Comparison of ENCODE assay signal across 18 cellular contexts in genomic region chr11:24531528-24531927, GRCh38. TPM values are rescaled to one million over a fixed set of nuclear protein-coding genes. Genes with fewer than 3 reads are reported as not detected.
"Had no signal": no experiment of that assay in that cellular context is flagged by ENCODE, and none has a peak within 500 bp of the region (broad histone marks: within the 10 kb centered on the region; RNA-seq: fewer than 3 reads in every experiment).

No MANE protein-coding gene starts in this region.

- H3K4me1 ChIP-seq: heart left ventricle, right atrium auricular region, sigmoid colon had no signal

- ATAC-seq: heart left ventricle had no signal

- DNase-seq: cerebellar nuclear complex; dorsolateral prefrontal cortex; effector CD8-positive, alpha-beta T cell; foreskin fibroblast; heart left ventricle; hippocampal formation; kidney glomerular epithelial cell; mesendoderm; naive B cell; posterior cingulate gyrus; sigmoid colon; stimulated activated CD4-positive, alpha-beta T cell treated with anti-CD3 and anti-CD28 coated beads, Interleukin-2, amount 100 ng/mL, for 24 hours; stimulated activated naive CD4-positive, alpha-beta T cell treated with Interleukin-2 at 50 U/mL for 16 hours had no signal

- H3K27me3 ChIP-seq: dorsolateral prefrontal cortex, heart left ventricle, right atrium auricular region, sigmoid colon had no signal

- H3K27ac ChIP-seq: coronary artery, dorsolateral prefrontal cortex, heart left ventricle, right atrium auricular region, sigmoid colon, skin epidermis had no signal

- H3K4me3 ChIP-seq: coronary artery, dorsolateral prefrontal cortex, heart left ventricle, right atrium auricular region, sigmoid colon, skin epidermis had no signal

RNA-seq across cellular contexts. Expression of gene LUZP2, which starts 34.7 kb away (rescaled TPM):
- total RNA-seq: lung microvascular endothelial cell had no signal
- polyA plus RNA-seq: liver had no signal
